ENCODE assay signal across 14 cellular contexts in the genomic region with DNA sequence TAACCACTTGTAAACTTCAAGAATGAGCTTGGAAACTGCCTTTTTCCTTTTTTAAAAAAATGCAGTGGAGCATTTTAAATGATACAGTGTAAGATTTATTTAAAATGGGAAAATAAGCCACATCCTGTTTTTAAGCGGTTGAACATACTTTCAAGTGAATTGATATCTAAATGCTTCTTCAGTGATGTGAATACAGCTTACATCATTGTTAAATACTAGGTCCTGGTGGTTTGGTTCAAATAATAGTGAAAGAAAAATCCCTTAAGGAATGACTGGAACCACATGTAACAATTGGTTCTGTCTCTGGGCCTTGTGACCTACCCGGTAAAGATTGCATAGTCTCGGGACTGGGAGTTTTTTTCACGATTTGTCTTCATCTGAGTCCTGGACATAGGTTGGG. TPM values are rescaled to one million over a fixed set of nuclear protein-coding genes. Genes with fewer than 3 reads are reported as not detected.
"Had no signal": no experiment of that assay in that cellular context is flagged by ENCODE, and none has a peak within 500 bp of the region (broad histone marks: within the 10 kb centered on the region; RNA-seq: fewer than 3 reads in every experiment).

No MANE protein-coding gene starts in this region.

- H3K36me3 ChIP-seq: neutrophil, thoracic aorta had no signal

- H3K27ac ChIP-seq: neutrophil, thoracic aorta had no signal

- H3K9me3 ChIP-seq: mucosa of descending colon, neutrophil, thoracic aorta had no signal

- H3K4me3 ChIP-seq: mucosa of descending colon, thoracic aorta had no signal

- ATAC-seq: left ventricle myocardium superior; mucosa of descending colon; naive thymus-derived CD4-positive, alpha-beta T cell; stimulated activated effector memory CD8-positive, alpha-beta T cell treated with anti-CD3 and anti-CD28 coated beads, Interleukin-12 subunit alpha, Interleukin-12 subunit beta, amount 100 ng/mL, for 72 hours had no signal

- DNase-seq: activated CD4-positive, CD25-positive, alpha-beta regulatory T cell treated with anti-CD3 and anti-CD28 coated beads, Interleukin-2, amount 50 U/mL, for 72 hours; activated naive CD4-positive, alpha-beta T cell; activated naive CD8-positive, alpha-beta T cell treated with anti-CD3 and anti-CD28 coated beads, Interleukin-2, amount 10 ng/mL, durations not matched to agents 7 days and 5 days; anterior cingulate cortex; endodermal cell; hippocampal formation; left ventricle myocardium superior; mucosa of descending colon; naive thymus-derived CD4-positive, alpha-beta T cell had no signal

- FAIRE-seq: bronchial epithelial cell had no signal

RNA-seq across cellular contexts. Expression of a gene that starts 44.2 kb away (rescaled TPM):
- total RNA-seq: activated CD8-positive, alpha-beta memory T cell treated with anti-CD3 and anti-CD28 coated beads for 36 hours; activated naive CD8-positive, alpha-beta T cell treated with anti-CD3 and anti-CD28 coated beads, Interleukin-2, amount 10 ng/mL, durations not matched to agents 7 days and 5 days had no signal
